In the genomic region with DNA sequence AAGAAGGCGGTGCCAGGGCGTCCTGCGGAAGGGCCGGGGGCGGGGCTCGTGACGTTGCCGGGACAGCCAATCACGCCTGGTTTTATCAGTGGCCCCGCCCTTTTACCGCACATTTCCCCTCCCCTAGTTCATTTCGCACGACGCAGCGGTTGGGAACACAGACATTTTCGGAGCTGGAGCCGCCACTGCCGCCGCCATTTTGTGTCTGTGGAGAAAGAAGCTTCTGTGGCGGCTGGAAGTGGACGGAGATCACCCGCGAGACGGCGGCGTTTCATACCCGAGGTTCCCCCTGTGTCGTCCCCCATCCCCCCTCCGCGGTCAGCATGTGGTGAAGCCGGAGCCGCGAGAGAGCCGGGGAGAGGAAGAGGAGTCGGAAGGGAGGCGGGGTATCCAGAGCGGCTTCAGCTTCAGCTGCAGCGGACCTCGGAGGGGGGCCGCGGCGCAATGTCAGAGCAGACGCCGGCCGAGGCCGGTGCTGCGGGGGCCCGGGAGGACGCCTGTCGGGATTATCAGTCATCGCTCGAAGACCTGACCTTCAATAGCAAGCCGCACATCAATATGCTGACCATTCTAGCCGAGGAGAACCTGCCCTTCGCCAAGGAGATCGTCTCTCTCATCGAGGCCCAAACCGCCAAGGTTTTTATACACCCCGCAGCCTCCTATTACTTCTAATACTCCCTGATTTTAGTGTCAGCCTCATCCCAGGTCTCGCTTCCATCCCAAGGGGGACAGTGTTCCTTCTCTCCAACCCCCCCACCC, we compare ENCODE assay signal across 1 cellular context.
A peak's percentile ranks its signal among the peaks of the same experiment; 100 is the strongest.
TF ChIP-seq lines count a peak whose summit lies in the region.

A gene with protein sequence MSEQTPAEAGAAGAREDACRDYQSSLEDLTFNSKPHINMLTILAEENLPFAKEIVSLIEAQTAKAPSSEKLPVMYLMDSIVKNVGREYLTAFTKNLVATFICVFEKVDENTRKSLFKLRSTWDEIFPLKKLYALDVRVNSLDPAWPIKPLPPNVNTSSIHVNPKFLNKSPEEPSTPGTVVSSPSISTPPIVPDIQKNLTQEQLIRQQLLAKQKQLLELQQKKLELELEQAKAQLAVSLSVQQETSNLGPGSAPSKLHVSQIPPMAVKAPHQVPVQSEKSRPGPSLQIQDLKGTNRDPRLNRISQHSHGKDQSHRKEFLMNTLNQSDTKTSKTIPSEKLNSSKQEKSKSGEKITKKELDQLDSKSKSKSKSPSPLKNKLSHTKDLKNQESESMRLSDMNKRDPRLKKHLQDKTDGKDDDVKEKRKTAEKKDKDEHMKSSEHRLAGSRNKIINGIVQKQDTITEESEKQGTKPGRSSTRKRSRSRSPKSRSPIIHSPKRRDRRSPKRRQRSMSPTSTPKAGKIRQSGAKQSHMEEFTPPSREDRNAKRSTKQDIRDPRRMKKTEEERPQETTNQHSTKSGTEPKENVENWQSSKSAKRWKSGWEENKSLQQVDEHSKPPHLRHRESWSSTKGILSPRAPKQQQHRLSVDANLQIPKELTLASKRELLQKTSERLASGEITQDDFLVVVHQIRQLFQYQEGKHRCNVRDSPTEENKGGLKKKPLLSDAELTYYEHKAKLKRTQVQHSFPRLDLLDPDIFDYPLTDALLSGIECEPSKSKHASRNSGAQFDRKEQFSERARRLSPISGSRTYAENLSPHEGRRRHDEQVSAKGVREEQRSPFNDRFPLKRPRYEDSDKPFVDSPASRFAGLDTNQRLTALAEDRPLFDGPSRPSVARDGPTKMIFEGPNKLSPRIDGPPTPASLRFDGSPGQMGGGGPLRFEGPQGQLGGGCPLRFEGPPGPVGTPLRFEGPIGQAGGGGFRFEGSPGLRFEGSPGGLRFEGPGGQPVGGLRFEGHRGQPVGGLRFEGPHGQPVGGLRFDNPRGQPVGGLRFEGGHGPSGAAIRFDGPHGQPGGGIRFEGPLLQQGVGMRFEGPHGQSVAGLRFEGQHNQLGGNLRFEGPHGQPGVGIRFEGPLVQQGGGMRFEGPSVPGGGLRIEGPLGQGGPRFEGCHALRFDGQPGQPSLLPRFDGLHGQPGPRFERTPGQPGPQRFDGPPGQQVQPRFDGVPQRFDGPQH (N-terminal part only) (plus strand): TSS at position 136 of the 759 bp plus-strand sequence. CDS start 309 bp downstream, at position 445.

TF ChIP-seq in K562, 482 proteins besides CTCF, POLR2A, EP300 and RAD21 (continued from another document and continues in another):
- TF ChIP-seq, protein P1, sequence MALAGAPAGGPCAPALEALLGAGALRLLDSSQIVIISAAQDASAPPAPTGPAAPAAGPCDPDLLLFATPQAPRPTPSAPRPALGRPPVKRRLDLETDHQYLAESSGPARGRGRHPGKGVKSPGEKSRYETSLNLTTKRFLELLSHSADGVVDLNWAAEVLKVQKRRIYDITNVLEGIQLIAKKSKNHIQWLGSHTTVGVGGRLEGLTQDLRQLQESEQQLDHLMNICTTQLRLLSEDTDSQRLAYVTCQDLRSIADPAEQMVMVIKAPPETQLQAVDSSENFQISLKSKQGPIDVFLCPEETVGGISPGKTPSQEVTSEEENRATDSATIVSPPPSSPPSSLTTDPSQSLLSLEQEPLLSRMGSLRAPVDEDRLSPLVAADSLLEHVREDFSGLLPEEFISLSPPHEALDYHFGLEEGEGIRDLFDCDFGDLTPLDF (CRISPR knock-in tag; IDR thresholded peaks at IDR 0.05), result no peak
- peak; percentile 84; the same call in 1 of the 2 replicates for TF ChIP-seq RBM14 (IDR thresholded peaks at IDR 0.05; ENCODE audit: borderline replicate concordance, insufficient read depth, low read depth, low read length)
- no peak for TF ChIP-seq SMARCE1 (IDR thresholded peaks at IDR 0.05)
- peak; percentile 94 for TF ChIP-seq TAF7 (tag; IDR thresholded peaks at IDR 0.05)
- peak; percentile 83 for TF ChIP-seq RBBP5 (IDR thresholded peaks at IDR 0.05; ENCODE audit: borderline replicate concordance, insufficient read depth, low read length, poor library complexity, severe bottlenecking)
- TF ChIP-seq SMC3 (conservative IDR thresholded peaks at IDR 0.05; ENCODE audit: insufficient read depth, low read depth, low read length), result 0 out of 2 replicates have a peak, but pooled peaks have one; percentile 9
- no peak for TF ChIP-seq EHMT2 (IDR thresholded peaks at IDR 0.05)
- TF ChIP-seq, protein P2, sequence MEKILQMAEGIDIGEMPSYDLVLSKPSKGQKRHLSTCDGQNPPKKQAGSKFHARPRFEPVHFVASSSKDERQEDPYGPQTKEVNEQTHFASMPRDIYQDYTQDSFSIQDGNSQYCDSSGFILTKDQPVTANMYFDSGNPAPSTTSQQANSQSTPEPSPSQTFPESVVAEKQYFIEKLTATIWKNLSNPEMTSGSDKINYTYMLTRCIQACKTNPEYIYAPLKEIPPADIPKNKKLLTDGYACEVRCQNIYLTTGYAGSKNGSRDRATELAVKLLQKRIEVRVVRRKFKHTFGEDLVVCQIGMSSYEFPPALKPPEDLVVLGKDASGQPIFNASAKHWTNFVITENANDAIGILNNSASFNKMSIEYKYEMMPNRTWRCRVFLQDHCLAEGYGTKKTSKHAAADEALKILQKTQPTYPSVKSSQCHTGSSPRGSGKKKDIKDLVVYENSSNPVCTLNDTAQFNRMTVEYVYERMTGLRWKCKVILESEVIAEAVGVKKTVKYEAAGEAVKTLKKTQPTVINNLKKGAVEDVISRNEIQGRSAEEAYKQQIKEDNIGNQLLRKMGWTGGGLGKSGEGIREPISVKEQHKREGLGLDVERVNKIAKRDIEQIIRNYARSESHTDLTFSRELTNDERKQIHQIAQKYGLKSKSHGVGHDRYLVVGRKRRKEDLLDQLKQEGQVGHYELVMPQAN (IDR thresholded peaks at IDR 0.05; ENCODE audit: borderline replicate concordance), result peak; percentile 67; the same call in 1 of the 2 replicates
- no peak for TF ChIP-seq EGR1 (conservative IDR thresholded peaks at IDR 0.05)
- no peak for TF ChIP-seq ZNF668 (CRISPR knock-in tag; IDR thresholded peaks at IDR 0.05)
- TF ChIP-seq BRD9 (IDR thresholded peaks at IDR 0.05; ENCODE audit: low read depth, partially characterized antibody), result peak; percentile 83
- TF ChIP-seq HNRNPH1 (optimal IDR thresholded peaks at IDR 0.05; ENCODE audit: low read depth, low read length), result no peak
- TF ChIP-seq BHLHE40 (IDR thresholded peaks at IDR 0.05; ENCODE audit: low read length), result no peak; the same call in 1 of the 2 replicates
- peak; percentile 91 for TF ChIP-seq SMAD1 (IDR thresholded peaks at IDR 0.05; ENCODE audit: low read depth, low read length, partially characterized antibody)
- TF ChIP-seq SPI1 (IDR thresholded peaks at IDR 0.05; ENCODE audit: borderline replicate concordance, low read depth, low read length), result no peak
- TF ChIP-seq, protein P3, sequence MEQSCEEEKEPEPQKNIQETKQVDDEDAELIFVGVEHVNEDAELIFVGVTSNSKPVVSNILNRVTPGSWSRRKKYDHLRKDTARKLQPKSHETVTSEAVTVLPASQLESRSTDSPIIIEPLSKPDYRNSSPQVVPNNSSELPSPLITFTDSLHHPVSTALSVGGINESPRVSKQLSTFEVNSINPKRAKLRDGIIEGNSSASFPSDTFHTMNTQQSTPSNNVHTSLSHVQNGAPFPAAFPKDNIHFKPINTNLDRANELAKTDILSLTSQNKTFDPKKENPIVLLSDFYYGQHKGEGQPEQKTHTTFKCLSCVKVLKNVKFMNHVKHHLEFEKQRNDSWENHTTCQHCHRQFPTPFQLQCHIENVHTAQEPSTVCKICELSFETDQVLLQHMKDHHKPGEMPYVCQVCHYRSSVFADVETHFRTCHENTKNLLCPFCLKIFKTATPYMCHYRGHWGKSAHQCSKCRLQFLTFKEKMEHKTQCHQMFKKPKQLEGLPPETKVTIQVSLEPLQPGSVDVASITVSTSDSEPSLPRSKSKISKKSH (CRISPR knock-in tag; IDR thresholded peaks at IDR 0.05), result no peak
- TF ChIP-seq GATAD2B (IDR thresholded peaks at IDR 0.05; ENCODE audit: borderline replicate concordance), result no peak; the same call in 1 of the 2 replicates
- peak; percentile 57; the same call in 1 of the 2 replicates for TF ChIP-seq SAFB (IDR thresholded peaks at IDR 0.05; ENCODE audit: borderline replicate concordance, low read depth, low read length)
- TF ChIP-seq CXXC5 (CRISPR knock-in tag; IDR thresholded peaks at IDR 0.05), result peak; percentile 6; the same call in 1 of the 2 replicates
- no peak for TF ChIP-seq RFX5 (IDR thresholded peaks at IDR 0.05; ENCODE audit: low read depth, low read length)
- no peak for TF ChIP-seq HNRNPUL1 (IDR thresholded peaks at IDR 0.05; ENCODE audit: low read length)
- TF ChIP-seq, protein P4, sequence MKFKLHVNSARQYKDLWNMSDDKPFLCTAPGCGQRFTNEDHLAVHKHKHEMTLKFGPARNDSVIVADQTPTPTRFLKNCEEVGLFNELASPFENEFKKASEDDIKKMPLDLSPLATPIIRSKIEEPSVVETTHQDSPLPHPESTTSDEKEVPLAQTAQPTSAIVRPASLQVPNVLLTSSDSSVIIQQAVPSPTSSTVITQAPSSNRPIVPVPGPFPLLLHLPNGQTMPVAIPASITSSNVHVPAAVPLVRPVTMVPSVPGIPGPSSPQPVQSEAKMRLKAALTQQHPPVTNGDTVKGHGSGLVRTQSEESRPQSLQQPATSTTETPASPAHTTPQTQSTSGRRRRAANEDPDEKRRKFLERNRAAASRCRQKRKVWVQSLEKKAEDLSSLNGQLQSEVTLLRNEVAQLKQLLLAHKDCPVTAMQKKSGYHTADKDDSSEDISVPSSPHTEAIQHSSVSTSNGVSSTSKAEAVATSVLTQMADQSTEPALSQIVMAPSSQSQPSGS (CRISPR knock-in tag; IDR thresholded peaks at IDR 0.05), result no peak
- 0 out of 2 replicates have a peak, but pooled peaks have one; percentile 53 for TF ChIP-seq DMBX1 (CRISPR knock-in tag; IDR thresholded peaks at IDR 0.05; ENCODE audit: borderline replicate concordance)
- TF ChIP-seq TOE1 (IDR thresholded peaks at IDR 0.05; ENCODE audit: borderline replicate concordance), result 0 out of 2 replicates have a peak, but pooled peaks have one; percentile 18
- no peak for TF ChIP-seq TOE1 (CRISPR knock-in tag; IDR thresholded peaks at IDR 0.05; ENCODE audit: borderline replicate concordance, low read depth)
- no peak for TF ChIP-seq U2AF2 (optimal IDR thresholded peaks at IDR 0.05; ENCODE audit: low read depth, low read length)
- peak; percentile 82 for TF ChIP-seq PCBP1 (IDR thresholded peaks at IDR 0.05; ENCODE audit: low read depth, low read length, poor library complexity, severe bottlenecking)
- no peak for TF ChIP-seq ZNF239 (CRISPR knock-in tag; IDR thresholded peaks at IDR 0.05)
- TF ChIP-seq, protein P5, sequence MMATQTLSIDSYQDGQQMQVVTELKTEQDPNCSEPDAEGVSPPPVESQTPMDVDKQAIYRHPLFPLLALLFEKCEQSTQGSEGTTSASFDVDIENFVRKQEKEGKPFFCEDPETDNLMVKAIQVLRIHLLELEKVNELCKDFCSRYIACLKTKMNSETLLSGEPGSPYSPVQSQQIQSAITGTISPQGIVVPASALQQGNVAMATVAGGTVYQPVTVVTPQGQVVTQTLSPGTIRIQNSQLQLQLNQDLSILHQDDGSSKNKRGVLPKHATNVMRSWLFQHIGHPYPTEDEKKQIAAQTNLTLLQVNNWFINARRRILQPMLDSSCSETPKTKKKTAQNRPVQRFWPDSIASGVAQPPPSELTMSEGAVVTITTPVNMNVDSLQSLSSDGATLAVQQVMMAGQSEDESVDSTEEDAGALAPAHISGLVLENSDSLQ (IDR thresholded peaks at IDR 0.05), result no peak
- TF ChIP-seq POLR2AphosphoS2 (IDR thresholded peaks at IDR 0.05; ENCODE audit: low read length), result peak; percentile 87; the same call in 1 of the 2 replicates
- TF ChIP-seq, protein P6, sequence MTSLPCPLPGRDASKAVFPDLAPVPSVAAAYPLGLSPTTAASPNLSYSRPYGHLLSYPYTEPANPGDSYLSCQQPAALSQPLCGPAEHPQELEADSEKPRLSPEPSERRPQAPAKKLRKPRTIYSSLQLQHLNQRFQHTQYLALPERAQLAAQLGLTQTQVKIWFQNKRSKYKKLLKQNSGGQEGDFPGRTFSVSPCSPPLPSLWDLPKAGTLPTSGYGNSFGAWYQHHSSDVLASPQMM (CRISPR knock-in tag; IDR thresholded peaks at IDR 0.05), result no peak
- no peak for TF ChIP-seq GABPB2 (CRISPR knock-in tag; conservative IDR thresholded peaks at IDR 0.05)
- TF ChIP-seq RBM39 (optimal IDR thresholded peaks at IDR 0.05; ENCODE audit: low read depth, low read length), result no peak
- no peak for TF ChIP-seq NFIX (CRISPR knock-in tag; IDR thresholded peaks at IDR 0.05; ENCODE audit: low read depth)
- no peak for TF ChIP-seq TCF7 (IDR thresholded peaks at IDR 0.05; ENCODE audit: borderline replicate concordance)
- no peak for TF ChIP-seq ZNF232 (CRISPR knock-in tag; IDR thresholded peaks at IDR 0.05)
- TF ChIP-seq, protein P7, sequence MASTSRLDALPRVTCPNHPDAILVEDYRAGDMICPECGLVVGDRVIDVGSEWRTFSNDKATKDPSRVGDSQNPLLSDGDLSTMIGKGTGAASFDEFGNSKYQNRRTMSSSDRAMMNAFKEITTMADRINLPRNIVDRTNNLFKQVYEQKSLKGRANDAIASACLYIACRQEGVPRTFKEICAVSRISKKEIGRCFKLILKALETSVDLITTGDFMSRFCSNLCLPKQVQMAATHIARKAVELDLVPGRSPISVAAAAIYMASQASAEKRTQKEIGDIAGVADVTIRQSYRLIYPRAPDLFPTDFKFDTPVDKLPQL (IDR thresholded peaks at IDR 0.05; ENCODE audit: extremely low read depth, insufficient read length), result no peak
- TF ChIP-seq BCOR (IDR thresholded peaks at IDR 0.05), result no peak
- TF ChIP-seq, protein P8, sequence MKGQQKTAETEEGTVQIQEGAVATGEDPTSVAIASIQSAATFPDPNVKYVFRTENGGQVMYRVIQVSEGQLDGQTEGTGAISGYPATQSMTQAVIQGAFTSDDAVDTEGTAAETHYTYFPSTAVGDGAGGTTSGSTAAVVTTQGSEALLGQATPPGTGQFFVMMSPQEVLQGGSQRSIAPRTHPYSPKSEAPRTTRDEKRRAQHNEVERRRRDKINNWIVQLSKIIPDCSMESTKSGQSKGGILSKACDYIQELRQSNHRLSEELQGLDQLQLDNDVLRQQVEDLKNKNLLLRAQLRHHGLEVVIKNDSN (CRISPR knock-in tag; IDR thresholded peaks at IDR 0.05), result peak; percentile 86
- no peak for TF ChIP-seq PHF20 (IDR thresholded peaks at IDR 0.05; ENCODE audit: partially characterized antibody)
- TF ChIP-seq ZNF197 (CRISPR knock-in tag; IDR thresholded peaks at IDR 0.05; ENCODE audit: low read depth), result no peak
- TF ChIP-seq KLF1 (tag; IDR thresholded peaks at IDR 0.05), result peak; percentile 19; the same call in 1 of the 2 replicates
- TF ChIP-seq POLR2AphosphoS5 (IDR thresholded peaks at IDR 0.05; ENCODE audit: control insufficient read depth, insufficient read depth, low read depth, low read length), result peak; percentile 99
- no peak for TF ChIP-seq TFAM (CRISPR knock-in tag; conservative IDR thresholded peaks at IDR 0.05)
- TF ChIP-seq, protein P9, sequence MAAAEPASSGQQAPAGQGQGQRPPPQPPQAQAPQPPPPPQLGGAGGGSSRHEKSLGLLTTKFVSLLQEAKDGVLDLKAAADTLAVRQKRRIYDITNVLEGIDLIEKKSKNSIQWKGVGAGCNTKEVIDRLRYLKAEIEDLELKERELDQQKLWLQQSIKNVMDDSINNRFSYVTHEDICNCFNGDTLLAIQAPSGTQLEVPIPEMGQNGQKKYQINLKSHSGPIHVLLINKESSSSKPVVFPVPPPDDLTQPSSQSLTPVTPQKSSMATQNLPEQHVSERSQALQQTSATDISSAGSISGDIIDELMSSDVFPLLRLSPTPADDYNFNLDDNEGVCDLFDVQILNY (CRISPR knock-in tag; IDR thresholded peaks at IDR 0.05), result peak; percentile 69; the same call in 1 of the 2 replicates
